ENCODE assay signal across 1 cellular context in the genomic region with DNA sequence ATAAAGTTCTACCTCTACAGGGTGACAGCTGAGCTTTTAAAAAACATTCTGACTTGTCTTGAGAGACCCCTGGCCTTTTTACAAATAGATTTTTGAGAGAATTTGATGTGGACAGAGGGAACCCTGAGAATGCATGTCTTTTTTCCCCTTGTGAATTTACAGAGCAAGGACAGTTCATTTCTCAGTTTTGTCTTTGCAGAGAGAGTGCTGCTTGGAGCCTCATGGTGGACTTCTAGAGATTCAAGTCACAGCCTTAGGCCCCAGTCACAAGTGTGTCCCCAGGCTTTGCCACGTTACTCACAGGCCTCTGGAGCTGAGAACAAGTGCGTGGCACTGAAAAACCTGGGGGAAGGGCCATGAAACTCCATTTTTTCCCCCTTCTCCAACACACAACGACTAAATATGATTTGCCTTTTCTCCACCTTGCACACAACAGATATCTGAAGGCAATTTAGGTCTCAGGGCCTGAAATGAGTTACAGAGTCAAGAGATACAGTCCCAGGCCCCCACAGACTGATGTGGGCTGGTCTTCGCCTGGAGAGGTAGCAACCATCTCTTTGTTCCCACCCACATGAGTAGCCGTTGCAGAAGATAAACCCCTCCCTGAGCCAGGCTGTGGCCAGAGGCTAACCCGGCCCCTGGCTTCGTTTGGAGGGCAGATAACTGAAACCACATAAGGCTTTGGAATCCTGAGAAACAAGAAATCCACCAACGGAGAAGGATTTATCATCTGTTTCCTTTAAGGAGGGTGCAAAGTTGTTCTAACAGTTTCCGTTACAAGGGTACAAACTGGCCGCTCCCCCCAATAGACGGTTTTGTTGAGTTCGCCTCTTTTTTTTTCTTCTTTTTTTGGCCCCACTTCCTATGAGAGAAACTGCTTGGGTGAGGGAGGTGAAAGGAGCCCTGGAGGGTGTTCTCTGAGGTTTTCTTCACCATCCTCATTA.
TF ChIP-seq lines count a peak whose summit lies in the region.

No MANE protein-coding gene starts in this region.

TF ChIP-seq in GM12878, 131 proteins besides CTCF, POLR2A, EP300 and RAD21 (continued from another document):
- no peak for TF ChIP-seq MTA2 (IDR thresholded peaks at IDR 0.05; ENCODE audit: low read depth)
- no peak for TF ChIP-seq SP1 (IDR thresholded peaks at IDR 0.05; ENCODE audit: low read depth, low read length)
- no peak for TF ChIP-seq SRF (IDR thresholded peaks at IDR 0.05; ENCODE audit: low read depth in 2 of 2, low read length in 2 of 2)
- no peak for TF ChIP-seq NFXL1 (IDR thresholded peaks at IDR 0.05; ENCODE audit: borderline replicate concordance)
- TF ChIP-seq RCOR1 (conservative IDR thresholded peaks at IDR 0.05; ENCODE audit: low read depth, low read length): no peak
- no peak; the same call in 1 of the 2 replicates for TF ChIP-seq FOXM1 (IDR thresholded peaks at IDR 0.05; ENCODE audit: low read depth, low read length)
- TF ChIP-seq BCL11A (IDR thresholded peaks at IDR 0.05; ENCODE audit: low read depth, low read length): no peak
- no peak for TF ChIP-seq MEF2A (IDR thresholded peaks at IDR 0.05; ENCODE audit: insufficient read depth, low read depth, low read length)
- TF ChIP-seq SMARCA5 (IDR thresholded peaks at IDR 0.05): no peak
- no peak for TF ChIP-seq ZNF274 (IDR thresholded peaks at IDR 0.05; ENCODE audit: insufficient read depth, insufficient read length)
- TF ChIP-seq FOXK2 (IDR thresholded peaks at IDR 0.05): no peak
- no peak for TF ChIP-seq EZH2 (IDR thresholded peaks at IDR 0.05; ENCODE audit: borderline replicate concordance, control insufficient read depth, low read depth, low read length)
- TF ChIP-seq, protein P1, sequence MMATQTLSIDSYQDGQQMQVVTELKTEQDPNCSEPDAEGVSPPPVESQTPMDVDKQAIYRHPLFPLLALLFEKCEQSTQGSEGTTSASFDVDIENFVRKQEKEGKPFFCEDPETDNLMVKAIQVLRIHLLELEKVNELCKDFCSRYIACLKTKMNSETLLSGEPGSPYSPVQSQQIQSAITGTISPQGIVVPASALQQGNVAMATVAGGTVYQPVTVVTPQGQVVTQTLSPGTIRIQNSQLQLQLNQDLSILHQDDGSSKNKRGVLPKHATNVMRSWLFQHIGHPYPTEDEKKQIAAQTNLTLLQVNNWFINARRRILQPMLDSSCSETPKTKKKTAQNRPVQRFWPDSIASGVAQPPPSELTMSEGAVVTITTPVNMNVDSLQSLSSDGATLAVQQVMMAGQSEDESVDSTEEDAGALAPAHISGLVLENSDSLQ (IDR thresholded peaks at IDR 0.05): no peak
- TF ChIP-seq POLR2AphosphoS5 (IDR thresholded peaks at IDR 0.05; ENCODE audit: low read length): no peak
- 0 out of 2 replicates have a peak, but pooled peaks have one; percentile 12 for TF ChIP-seq SMAD5 (IDR thresholded peaks at IDR 0.05; ENCODE audit: low read depth)
- TF ChIP-seq NFIC (IDR thresholded peaks at IDR 0.05; ENCODE audit: low read depth, low read length): no peak; the same call in 1 of the 2 replicates
- TF ChIP-seq WRNIP1 (IDR thresholded peaks at IDR 0.05; ENCODE audit: borderline replicate concordance, low read depth, low read length): no peak
- TF ChIP-seq ZNF207 (IDR thresholded peaks at IDR 0.05; ENCODE audit: borderline replicate concordance): no peak
- no peak for TF ChIP-seq SMC3 (IDR thresholded peaks at IDR 0.05; ENCODE audit: borderline replicate concordance, low read length)
- no peak for TF ChIP-seq CHD2 (IDR thresholded peaks at IDR 0.05; ENCODE audit: borderline replicate concordance, low read depth, low read length)
- no peak for TF ChIP-seq POU2F2 (IDR thresholded peaks at IDR 0.05; ENCODE audit: borderline replicate concordance, low read depth, low read length)
- no peak for TF ChIP-seq HDGF (IDR thresholded peaks at IDR 0.05)
- TF ChIP-seq, protein P2, sequence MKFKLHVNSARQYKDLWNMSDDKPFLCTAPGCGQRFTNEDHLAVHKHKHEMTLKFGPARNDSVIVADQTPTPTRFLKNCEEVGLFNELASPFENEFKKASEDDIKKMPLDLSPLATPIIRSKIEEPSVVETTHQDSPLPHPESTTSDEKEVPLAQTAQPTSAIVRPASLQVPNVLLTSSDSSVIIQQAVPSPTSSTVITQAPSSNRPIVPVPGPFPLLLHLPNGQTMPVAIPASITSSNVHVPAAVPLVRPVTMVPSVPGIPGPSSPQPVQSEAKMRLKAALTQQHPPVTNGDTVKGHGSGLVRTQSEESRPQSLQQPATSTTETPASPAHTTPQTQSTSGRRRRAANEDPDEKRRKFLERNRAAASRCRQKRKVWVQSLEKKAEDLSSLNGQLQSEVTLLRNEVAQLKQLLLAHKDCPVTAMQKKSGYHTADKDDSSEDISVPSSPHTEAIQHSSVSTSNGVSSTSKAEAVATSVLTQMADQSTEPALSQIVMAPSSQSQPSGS (IDR thresholded peaks at IDR 0.05; ENCODE audit: low read length): 0 out of 2 replicates have a peak, but pooled peaks have one; percentile 26
- peak; percentile 5; the same call in 1 of the 2 replicates for TF ChIP-seq MTA3 (IDR thresholded peaks at IDR 0.05; ENCODE audit: borderline replicate concordance, low read length)
